ENCODE assay signal across 10 cellular contexts in genomic region chrX:107773906-107774435, GRCh38. TPM values are rescaled to one million over a fixed set of nuclear protein-coding genes. Genes with fewer than 3 reads are reported as not detected.
A peak's percentile ranks its signal among the peaks of the same experiment; 100 is the strongest.
DNase-seq lines count a peak whose midpoint lies in the region; ATAC-seq, FAIRE-seq and TF ChIP-seq lines count a peak whose summit lies in the region.
"Had no signal": no experiment of that assay in that cellular context is flagged by ENCODE, and none has a peak within 500 bp of the region (broad histone marks: within the 10 kb centered on the region; RNA-seq: fewer than 3 reads in every experiment).

No MANE protein-coding gene starts in this region.

- H3K27ac ChIP-seq in CD8-positive, alpha-beta T cell (ENCODE audit: low read depth, low read length), result no peak overlapping the region
- H3K27ac ChIP-seq in ascending aorta (no peak overlapping the region), kidney (ENCODE audit: low read depth in 2 of 2, low read length in 2 of 2) (no peak overlapping the region), skeletal muscle tissue (ENCODE audit: low read depth, low read length) (peak overlapping the region; percentile 32)

- H3K4me1 Mint-ChIP-seq in CD8-positive, alpha-beta T cell (ENCODE audit: low read depth), result peaks cover 35% of the 10 kb centered on the region

- H3K4me3 Mint-ChIP-seq in CD8-positive, alpha-beta T cell, result peak overlapping the region; percentile 89

- FAIRE-seq in kidney (lab: Jason Lieb, UNC), result no peak

- peak overlapping the region; percentile 43 for H3K27ac Mint-ChIP-seq in CD8-positive, alpha-beta T cell

- no peaks in the 10 kb centered on the region for H3K36me3 ChIP-seq in CD8-positive, alpha-beta T cell (ENCODE audit: insufficient read depth, low read length)
- H3K36me3 ChIP-seq in ascending aorta, result no peaks in the 10 kb centered on the region
- no peaks in the 10 kb centered on the region for H3K36me3 ChIP-seq in kidney (ENCODE audit: control insufficient read depth in 1 of 2, insufficient read depth in 2 of 2, low read length in 2 of 2)
- H3K36me3 ChIP-seq in skeletal muscle tissue (ENCODE audit: control insufficient read depth in 3 of 3, insufficient read depth in 3 of 3, low read length in 3 of 3), result peaks cover 0 to 2% (median 0%) of the 10 kb centered on the region in 3 donors

- ATAC-seq in CD8-positive, alpha-beta T cell, result no peak
- no peak for ATAC-seq in GM18505 (IDR thresholded peaks at IDR 0.05; ENCODE audit: unreplicated experiment)

- H3K9me3 ChIP-seq in CD8-positive, alpha-beta T cell (ENCODE audit: low read length), result no peaks in the 10 kb centered on the region
- H3K9me3 ChIP-seq in ascending aorta (no peaks in the 10 kb centered on the region), kidney (ENCODE audit: control insufficient read depth in 1 of 2, low read length in 2 of 2) (no peaks in the 10 kb centered on the region), skeletal muscle tissue (ENCODE audit: control insufficient read depth in 3 of 3, low read length in 3 of 3) (no peaks in the 10 kb centered on the region)

- H3K4me1 ChIP-seq in CD8-positive, alpha-beta T cell (ENCODE audit: insufficient read depth, low read length), result peaks cover 15% of the 10 kb centered on the region
- H3K4me1 ChIP-seq in ascending aorta, result no peaks in the 10 kb centered on the region
- H3K4me1 ChIP-seq in kidney (ENCODE audit: control insufficient read depth in 1 of 2, insufficient read depth in 1 of 2, low read depth in 1 of 2, low read length in 2 of 2), result peaks cover 0 to 13% of the 10 kb centered on the region in 2 donors
- peaks cover 11 to 23% (median 13%) of the 10 kb centered on the region in 3 donors for H3K4me1 ChIP-seq in skeletal muscle tissue (ENCODE audit: control insufficient read depth in 3 of 3, insufficient read depth in 3 of 3, low read length in 3 of 3)

- H3K9ac ChIP-seq in kidney (ENCODE audit: low read length in 2 of 2), result peak overlapping the region in 1 of 2 donors; percentile 34
- peak overlapping the region; percentile 12 to 86 (median 34) for H3K9ac ChIP-seq in skeletal muscle tissue (ENCODE audit: low read depth in 1 of 3, low read length in 3 of 3)

- no peak overlapping the region for H3K4me3 ChIP-seq in CD8-positive, alpha-beta T cell (ENCODE audit: low read depth, low read length)
- H3K4me3 ChIP-seq in ascending aorta (peak overlapping the region; percentile 44 to 81), kidney (ENCODE audit: low read length in 2 of 2) (peak overlapping the region; percentile 34 to 64), skeletal muscle tissue (ENCODE audit: low read length in 3 of 3) (peak overlapping the region; percentile 74 to 80 (median 75))

- H3K27me3 Mint-ChIP-seq in CD8-positive, alpha-beta T cell (ENCODE audit: low read depth), result no peaks in the 10 kb centered on the region

- CTCF ChIA-PET in CD8-positive, alpha-beta T cell (lab: Charles Lee), result interaction anchor here (1.9 to 9.2 kb wide), 5 partner anchors 32 to 116 kb away, joined by 5 to 201 read pairs (median 43); no protein-coding TSS in a partner anchor

- POLR2A ChIA-PET in CD8-positive, alpha-beta T cell (lab: Charles Lee), result interaction anchor here (3.7 to 4.4 kb wide), 2 partner anchors 58 to 100 kb away, joined by 35 to 48 read pairs; no protein-coding TSS in a partner anchor

- no peak for TF ChIP-seq POLR2A in GM18505 (IDR thresholded peaks at IDR 0.05; ENCODE audit: borderline replicate concordance, extremely low read depth, insufficient read depth, insufficient read length)

- no peaks in the 10 kb centered on the region for H3K27me3 ChIP-seq in CD8-positive, alpha-beta T cell (ENCODE audit: insufficient read depth, low read length)
- no peaks in the 10 kb centered on the region for H3K27me3 ChIP-seq in ascending aorta
- H3K27me3 ChIP-seq in skeletal muscle tissue (ENCODE audit: control insufficient read depth in 3 of 3, insufficient read depth in 3 of 3, low read length in 3 of 3), result peaks cover 0 to 10% (median 0%) of the 10 kb centered on the region in 3 donors

- no peaks in the 10 kb centered on the region for H3K36me3 Mint-ChIP-seq in CD8-positive, alpha-beta T cell

- no peak for TF ChIP-seq CTCF in CD8-positive, alpha-beta T cell (IDR thresholded peaks at IDR 0.05)
- TF ChIP-seq CTCF in ascending aorta (IDR thresholded peaks at IDR 0.05), result no peak
- no peak for TF ChIP-seq CTCF in kidney (IDR thresholded peaks at IDR 0.05; ENCODE audit: borderline replicate concordance, extremely low read depth, insufficient read depth)

- DNase-seq in CD8-positive, alpha-beta T cell, result no peak
- DNase-seq in ascending aorta (ENCODE audit: low spot score in 2 of 2) (no peak), kidney (no peak), foreskin melanocyte (no peak), HCEC 1CT (no peak)
- DNase-seq in activated T-cell treated with anti-CD3 and anti-CD28 coated beads, Interleukin-2, amount 50 U/mL, for 1 hour, result no peak
- DNase-seq: NCI-H524; stimulated activated CD8-positive, alpha-beta memory T cell treated with anti-CD3 and anti-CD28 coated beads, Interleukin-4, amount 100 ng/mL, for 48 hours had no signal

- H3K9me3 Mint-ChIP-seq in CD8-positive, alpha-beta T cell, result no peaks in the 10 kb centered on the region

- intact Hi-C loops in CD8-positive, alpha-beta T cell (cut with DNase I, micrococcal nuclease), result loop anchor here (10.0 kb wide), 2 partner anchors 659 to 749 kb away; partner anchors contain the start of gene RBM41 (in 1 of the 2)
- intact Hi-C loops in ascending aorta (cut with DNase I) (no loop called here), kidney (cut with DNase I) (loop anchor here (10.0 kb wide), 1 partner anchor 109 kb away; no protein-coding TSS in a partner anchor)

RNA-seq across cellular contexts. Expression of gene TSC22D3, which starts 1.6 kb away (rescaled TPM):
- total RNA-seq in CD8-positive, alpha-beta T cell, result 1,000 to 10,000 TPM; 1,763 to 1,785 TPM
- 630 TPM for total RNA-seq in ascending aorta
- 320 TPM for total RNA-seq in kidney
- 160 TPM for polyA plus RNA-seq in kidney (ENCODE audit: insufficient read depth, low read depth, low replicate concordance)
- 30.3 TPM for total RNA-seq in skeletal muscle tissue

RNA-seq across cellular contexts. Expression of gene NCBP2L, which starts 3.6 kb away (rescaled TPM):
- total RNA-seq in CD8-positive, alpha-beta T cell, result not detected
- total RNA-seq in ascending aorta (not detected), kidney (not detected), skeletal muscle tissue (1.0 TPM)
- polyA plus RNA-seq in kidney (ENCODE audit: insufficient read depth, low read depth, low replicate concordance), result not detected

RNA-seq across cellular contexts. Expression of gene MID2, which starts 51.7 kb away (rescaled TPM):
- total RNA-seq in CD8-positive, alpha-beta T cell, result 10 to 100 TPM; 15.2 to 17.1 TPM
- 37.1 TPM for total RNA-seq in ascending aorta
- total RNA-seq in kidney, result 16.5 TPM
- 2.7 TPM for polyA plus RNA-seq in kidney (ENCODE audit: insufficient read depth, low read depth, low replicate concordance)
- total RNA-seq in skeletal muscle tissue, result 17.7 TPM

Comparison
In these comparisons a context has a peak if more than half of its experiments do, and no peak if none do; other contexts are left out.
1. RNA of gene TSC22D3, which starts 1.6 kb away (total RNA-seq): 1,763 to 1,785 TPM in CD8-positive, alpha-beta T cell, 630 TPM in ascending aorta (single experiment) and 320 TPM in kidney (single experiment); 30.3 TPM in skeletal muscle tissue (single experiment); every median in the first group is over 10 times any median in the second.